Comparison of ENCODE assay signal across 1 cellular context in genomic region chr21:14281188-14281900, GRCh38.
TF ChIP-seq lines count a peak whose summit lies in the region.

No MANE protein-coding gene starts in this region.

TF ChIP-seq in K562, 482 proteins besides CTCF, POLR2A, EP300 and RAD21 (continued from another document):
- TF ChIP-seq ZNF592 (IDR thresholded peaks at IDR 0.05): peak; percentile 36; the same call in 1 of the 2 replicates
- 0 out of 2 replicates have a peak, but pooled peaks have one; percentile 41 for TF ChIP-seq PTTG1 (tag; IDR thresholded peaks at IDR 0.05; ENCODE audit: low read depth)
- TF ChIP-seq, protein P1, sequence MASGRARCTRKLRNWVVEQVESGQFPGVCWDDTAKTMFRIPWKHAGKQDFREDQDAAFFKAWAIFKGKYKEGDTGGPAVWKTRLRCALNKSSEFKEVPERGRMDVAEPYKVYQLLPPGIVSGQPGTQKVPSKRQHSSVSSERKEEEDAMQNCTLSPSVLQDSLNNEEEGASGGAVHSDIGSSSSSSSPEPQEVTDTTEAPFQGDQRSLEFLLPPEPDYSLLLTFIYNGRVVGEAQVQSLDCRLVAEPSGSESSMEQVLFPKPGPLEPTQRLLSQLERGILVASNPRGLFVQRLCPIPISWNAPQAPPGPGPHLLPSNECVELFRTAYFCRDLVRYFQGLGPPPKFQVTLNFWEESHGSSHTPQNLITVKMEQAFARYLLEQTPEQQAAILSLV (tag; IDR thresholded peaks at IDR 0.05): 0 out of 2 replicates have a peak, but pooled peaks have one; percentile 39
